Comparison of ENCODE assay signal across 8 cellular contexts in the genomic region with DNA sequence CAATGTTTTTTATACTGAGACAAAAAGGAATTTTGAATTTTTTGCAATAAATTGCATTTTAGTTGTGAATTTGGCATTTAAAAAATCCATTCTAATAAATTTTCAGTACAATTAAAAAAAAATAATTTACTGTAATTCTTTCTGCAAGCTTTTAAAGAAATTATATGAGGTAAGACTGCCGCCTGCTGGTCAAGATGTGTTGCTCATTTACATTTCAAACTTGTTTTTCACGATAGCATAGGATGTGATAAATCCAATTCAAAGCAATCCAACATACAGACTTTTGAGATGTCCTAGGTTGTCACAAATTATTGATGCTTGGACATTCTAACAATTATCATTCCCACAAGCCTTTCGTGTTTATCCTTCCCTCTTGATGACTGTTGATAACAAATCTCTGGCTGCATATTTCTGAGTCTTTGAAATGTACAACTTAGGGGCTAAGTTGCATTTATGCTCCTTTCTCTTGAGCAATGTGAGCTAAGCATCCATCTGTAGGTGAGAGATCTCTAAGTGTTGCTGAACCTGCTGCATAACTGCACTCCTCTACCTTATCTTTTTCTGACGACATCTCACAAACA. TPM values are rescaled to one million over a fixed set of nuclear protein-coding genes. Genes with fewer than 3 reads are reported as not detected.
DNase-seq lines count a peak whose midpoint lies in the region; ATAC-seq and TF ChIP-seq lines count a peak whose summit lies in the region.

No MANE protein-coding gene starts in this region.

- H3K36me3 Mint-ChIP-seq in glutamatergic neuron (ENCODE audit: unreplicated experiment), result no peaks in the 10 kb centered on the region

- no peak overlapping the region for H3K4me3 Mint-ChIP-seq in glutamatergic neuron (ENCODE audit: unreplicated experiment)

- H3K9me3 ChIP-seq in PC-3 (ENCODE audit: low read length), result no peaks in the 10 kb centered on the region

- peak; percentile 71 for TF ChIP-seq CTCF in PC-3 (conservative IDR thresholded peaks at IDR 0.05; ENCODE audit: low read depth, low read length)
- TF ChIP-seq CTCF in glutamatergic neuron (IDR thresholded peaks at IDR 0.05; ENCODE audit: partially characterized antibody, unreplicated experiment), result peak; percentile 91

- H3K4me2 ChIP-seq in PC-3 (ENCODE audit: low read length), result no peak overlapping the region

- no peak overlapping the region for H3K9ac ChIP-seq in PC-3 (ENCODE audit: low read length)

- no peak overlapping the region for H3K4me3 ChIP-seq in PC-3 (ENCODE audit: low read length)

- H3K36me3 ChIP-seq in PC-3 (ENCODE audit: low read depth, low read length), result no peaks in the 10 kb centered on the region

- peaks cover 2% of the 10 kb centered on the region for H3K4me1 Mint-ChIP-seq in glutamatergic neuron (ENCODE audit: low read depth, unreplicated experiment)

- intact Hi-C loops in PC-3 (cut with micrococcal nuclease), result loop anchor here (1.0 kb wide), 3 partner anchors 238 to 435 kb away; no protein-coding TSS in a partner anchor
- intact Hi-C loops in sciatic nerve (cut with DNase I), result no loop called here

- peak; percentile 51 for ATAC-seq in HG03432 (IDR thresholded peaks at IDR 0.05; ENCODE audit: unreplicated experiment)
- ATAC-seq in PC-3, result no peak
- no peak for ATAC-seq in sciatic nerve

- H2AFZ ChIP-seq in PC-3 (ENCODE audit: low read length), result no peak overlapping the region

- CTCF ChIA-PET in PC-3 (lab: Charles Lee), result interaction anchor here (0.6 to 0.7 kb wide), 2 partner anchors 16 to 238 kb away, joined by 3 to 5 read pairs; no protein-coding TSS in a partner anchor

- BruUV-seq in PC-3 (replicated peaks; lab: Mats Ljungman, UMichigan), result no TSS peak

- H3K27ac ChIP-seq in PC-3 (ENCODE audit: low read length), result no peak overlapping the region

- H3K27me3 ChIP-seq in PC-3 (ENCODE audit: low read length), result no peaks in the 10 kb centered on the region

- H3K27ac Mint-ChIP-seq in glutamatergic neuron (ENCODE audit: unreplicated experiment), result no peak overlapping the region

- H3K4me1 ChIP-seq in PC-3 (ENCODE audit: insufficient read depth, low read length), result no peaks in the 10 kb centered on the region

- no peaks in the 10 kb centered on the region for H3K27me3 Mint-ChIP-seq in glutamatergic neuron (ENCODE audit: unreplicated experiment)

- no peaks in the 10 kb centered on the region for H3K9me2 ChIP-seq in PC-3 (replicated peaks; ENCODE audit: low read length)

- POLR2A ChIA-PET in PC-3 (lab: Charles Lee; ENCODE audit: unreplicated experiment), result no interaction called here

- peak; percentile 19 for DNase-seq in DMS153 treated with DMSO at 0.1 percent for 48 hours (lab: John Stamatoyannopoulos, UW; ENCODE audit: unreplicated experiment)
- DNase-seq in PC-3, result peak; percentile 65
- peak; percentile 34 for DNase-seq in activated gamma-delta T cell treated with anti-CD3 and anti-CD28 coated beads, Interleukin-2, amount 50 U/mL, for 16 hours (ENCODE audit: low read depth)
- DNase-seq in glutamatergic neuron, result peak; percentile 52
- DNase-seq in sciatic nerve (ENCODE audit: low spot score), result peak; percentile 75
- no peak for DNase-seq in 8988T
- DNase-seq in retina, result no peak

- no peaks in the 10 kb centered on the region for H3F3A ChIP-seq in PC-3 (ENCODE audit: low read length, unreplicated experiment)

- H4K20me1 ChIP-seq in PC-3 (ENCODE audit: low read length), result no peaks in the 10 kb centered on the region

- H3K79me2 ChIP-seq in PC-3 (ENCODE audit: low read length), result no peaks in the 10 kb centered on the region

- peaks cover 6% of the 10 kb centered on the region for H3K9me3 Mint-ChIP-seq in glutamatergic neuron (ENCODE audit: unreplicated experiment)

RNA-seq across cellular contexts. Expression of a gene that starts 21.7 kb away (rescaled TPM):
- total RNA-seq in PC-3 (2014; rRNA removed) (0.40 and 0.47 TPM in 2 replicates), glutamatergic neuron (ENCODE audit: unreplicated experiment) (8.4 TPM), sciatic nerve (30.7 TPM)

RNA-seq across cellular contexts. Expression of a gene that starts 41.9 kb away (rescaled TPM):
- total RNA-seq in PC-3 (2014; rRNA removed) (2.7 and 4.3 TPM in 2 replicates), glutamatergic neuron (ENCODE audit: unreplicated experiment) (28.4 TPM), sciatic nerve (13.5 TPM)

Comparison
In these comparisons a context has a peak if more than half of its experiments do, and no peak if none do; other contexts are left out.
1. DNase-seq: peak in DMS153 treated with DMSO at 0.1 percent for 48 hours (single experiment), PC-3 (single experiment), activated gamma-delta T cell treated with anti-CD3 and anti-CD28 coated beads, Interleukin-2, amount 50 U/mL, for 16 hours (single experiment), glutamatergic neuron (single experiment) and sciatic nerve (single experiment); none in 8988T (single experiment) and retina (single experiment).